Comparison of ENCODE assay signal across 9 cellular contexts in the genomic region with DNA sequence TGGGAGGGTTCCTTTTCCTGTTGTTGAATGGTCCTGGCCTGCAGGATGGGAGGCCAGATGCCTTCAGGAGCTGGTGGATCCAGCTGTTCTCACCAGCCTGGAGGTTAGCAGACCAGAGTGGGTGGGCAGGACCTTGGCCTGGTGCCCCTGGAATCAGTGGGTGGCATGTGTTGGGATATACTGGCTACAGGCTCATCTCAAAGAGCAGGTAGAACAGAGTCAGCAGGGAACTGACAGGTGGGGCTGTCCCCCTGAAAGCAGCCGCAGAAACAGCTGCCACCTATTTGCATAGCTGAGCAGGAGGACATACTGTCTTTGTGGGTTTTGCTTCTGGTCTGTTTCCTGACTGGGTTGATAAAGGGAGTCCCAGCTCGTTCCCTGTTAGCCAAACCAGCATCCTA.
A peak's percentile ranks its signal among the peaks of the same experiment; 100 is the strongest.
DNase-seq lines count a peak whose midpoint lies in the region; ATAC-seq and TF ChIP-seq lines count a peak whose summit lies in the region.
"Had no signal": no experiment of that assay in that cellular context is flagged by ENCODE, and none has a peak within 500 bp of the region (broad histone marks: within the 10 kb centered on the region; RNA-seq: fewer than 3 reads in every experiment).

No MANE protein-coding gene starts in this region.

- no peak overlapping the region for H3K4me2 ChIP-seq in hepatocyte

- H3K36me3 ChIP-seq in mucosa of descending colon (ENCODE audit: low read depth) (no peaks in the 10 kb centered on the region), hepatocyte (replicated peaks; ENCODE audit: insufficient read depth, low read depth) (no peaks in the 10 kb centered on the region)

- 62% methylated on average over 2 of the region's 2 CpGs for WGBS in hepatocyte (ENCODE audit: low lambda C conversion rate, missing lambda C conversion rate)

- H2AFZ ChIP-seq in hepatocyte: no peak overlapping the region

- H3K79me2 ChIP-seq in hepatocyte: no peaks in the 10 kb centered on the region

- intact Hi-C loops in mucosa of descending colon (cut with DNase I, micrococcal nuclease): no loop called here

- TF ChIP-seq CTCF in mucosa of descending colon (IDR thresholded peaks at IDR 0.05) (no peak), hepatocyte (IDR thresholded peaks at IDR 0.05; ENCODE audit: poor library complexity) (no peak)

- H3K9me3 ChIP-seq in mucosa of descending colon (no peaks in the 10 kb centered on the region), hepatocyte (ENCODE audit: low read depth) (no peaks in the 10 kb centered on the region)

- no peaks in the 10 kb centered on the region for H3K9me2 ChIP-seq in hepatocyte (replicated peaks; ENCODE audit: insufficient read depth)

- H3K27me3 ChIP-seq in hepatocyte: no peaks in the 10 kb centered on the region

- peak; percentile 64 for ATAC-seq in GM18861 (IDR thresholded peaks at IDR 0.05; ENCODE audit: unreplicated experiment)
- ATAC-seq in GM21717 (IDR thresholded peaks at IDR 0.05; ENCODE audit: unreplicated experiment): peak; percentile 76
- peak; percentile 67 for ATAC-seq in mucosa of descending colon
- ATAC-seq: K562 had no signal

- no peaks in the 10 kb centered on the region for H3K4me1 ChIP-seq in mucosa of descending colon (ENCODE audit: low read depth)
- peaks cover 18% of the 10 kb centered on the region for H3K4me1 ChIP-seq in hepatocyte (ENCODE audit: insufficient read depth)

- H3K27ac ChIP-seq in hepatocyte: no peak overlapping the region

- H3K4me3 ChIP-seq in Jurkat, Clone E6-1 (ENCODE audit: low read length): no peak overlapping the region; the same call in 1 of the 2 replicates
- H3K4me3 ChIP-seq in mucosa of descending colon (no peak overlapping the region), hepatocyte (no peak overlapping the region)
- H3K4me3 ChIP-seq: K562 had no signal

- H4K20me1 ChIP-seq in hepatocyte (ENCODE audit: insufficient read depth, poor library complexity, severe bottlenecking): no peaks in the 10 kb centered on the region

- DNase-seq in Jurkat, Clone E6-1 (ENCODE audit: low read depth, low spot score): peak; percentile 93
- no peak for DNase-seq in mucosa of descending colon
- no peak for DNase-seq in DMS79 treated with DMSO at 0.1 percent for 48 hours (lab: John Stamatoyannopoulos, UW)
- DNase-seq in NCI-H2029 (lab: John Stamatoyannopoulos, UW): no peak
- no peak for DNase-seq in hepatocyte (ENCODE audit: low spot score)
- no peak for DNase-seq in NCI-H524 (lab: John Stamatoyannopoulos, UW)
